In genomic region chr12:112979281-112979680, GRCh38 we compare ENCODE assay signal across 8 cellular contexts. TPM values are rescaled to one million over a fixed set of nuclear protein-coding genes. Genes with fewer than 3 reads are reported as not detected.
DNase-seq lines count a peak whose midpoint lies in the region; ATAC-seq and TF ChIP-seq lines count a peak whose summit lies in the region.

No MANE protein-coding gene starts in this region.

- H3K27ac ChIP-seq in left lung (peak overlapping the region; percentile 88 to 90), tibial nerve (peak overlapping the region in 3 of 4 donors; percentile 71 to 84 (median 81))

- no peak for TF ChIP-seq EP300 in tibial nerve (IDR thresholded peaks at IDR 0.05)

- DNase-seq in CD14-positive monocyte (ENCODE audit: low spot score) (no peak), left lung (no peak), tibial nerve (ENCODE audit: low spot score in 2 of 2) (no peak), iPS-NIHi11 (ENCODE audit: low spot score) (no peak), foreskin melanocyte (no peak), progenitor cell of endocrine pancreas (ENCODE audit: low spot score, unreplicated experiment) (no peak)
- peak; percentile 23 for DNase-seq in activated T-cell treated with anti-CD3 and anti-CD28 coated beads, Interleukin-2, amount 50 U/mL, for 4 hours

- no peak for TF ChIP-seq CTCF in CD14-positive monocyte (IDR thresholded peaks at IDR 0.05)
- TF ChIP-seq CTCF in left lung (IDR thresholded peaks at IDR 0.05): no peak
- TF ChIP-seq CTCF in tibial nerve (IDR thresholded peaks at IDR 0.05): no peak
- TF ChIP-seq CTCF in progenitor cell of endocrine pancreas (IDR thresholded peaks at IDR 0.05; ENCODE audit: unreplicated experiment): no peak

- H3K4me1 Mint-ChIP-seq in CD14-positive monocyte (peaks cover 42% of the 10 kb centered on the region), progenitor cell of endocrine pancreas (ENCODE audit: low read depth) (no peaks in the 10 kb centered on the region)
- H3K4me1 Mint-ChIP-seq in activated T-cell treated with anti-CD3 and anti-CD28 coated beads, Interleukin-2, amount 50 U/mL, for 4 hours (ENCODE audit: low read depth): peaks cover 55% of the 10 kb centered on the region

- H3K27me3 ChIP-seq in left lung (no peaks in the 10 kb centered on the region), tibial nerve (no peaks in the 10 kb centered on the region)

- H3K27me3 Mint-ChIP-seq in CD14-positive monocyte (ENCODE audit: low read depth in 3 of 3) (no peaks in the 10 kb centered on the region), progenitor cell of endocrine pancreas (peaks cover 14% of the 10 kb centered on the region)
- no peaks in the 10 kb centered on the region for H3K27me3 Mint-ChIP-seq in activated T-cell treated with anti-CD3 and anti-CD28 coated beads, Interleukin-2, amount 50 U/mL, for 4 hours (ENCODE audit: low read depth)

- WGBS in tibial nerve, 2 donors: 57 to 60% methylated on average over 4 of the region's 4 CpGs

- peak overlapping the region; percentile 45 to 65 for H3K4me3 ChIP-seq in left lung
- H3K4me3 ChIP-seq in tibial nerve: peak overlapping the region in 3 of 4 donors; percentile 29 to 55 (median 53)

- H3K36me3 Mint-ChIP-seq in CD14-positive monocyte (peaks cover 17 to 18% of the 10 kb centered on the region in 2 donors), progenitor cell of endocrine pancreas (ENCODE audit: insufficient read depth) (no peaks in the 10 kb centered on the region)
- peaks cover 19% of the 10 kb centered on the region for H3K36me3 Mint-ChIP-seq in activated T-cell treated with anti-CD3 and anti-CD28 coated beads, Interleukin-2, amount 50 U/mL, for 4 hours (ENCODE audit: insufficient read depth)

- H3K36me3 ChIP-seq in left lung (no peaks in the 10 kb centered on the region), tibial nerve (no peaks in the 10 kb centered on the region)

- intact Hi-C loops in CD14-positive monocyte (cut with micrococcal nuclease): loop anchor here in 1 of 2 donors (5.0 kb wide), 1 partner anchor 72 kb away; the partner anchor contains the start of gene OAS1
- intact Hi-C loops in left lung (cut with DNase I): no loop called here

- H3K4me3 Mint-ChIP-seq in CD14-positive monocyte (peak overlapping the region; percentile 96 to 98), progenitor cell of endocrine pancreas (ENCODE audit: low read depth) (no peak overlapping the region)
- H3K4me3 Mint-ChIP-seq in activated T-cell treated with anti-CD3 and anti-CD28 coated beads, Interleukin-2, amount 50 U/mL, for 4 hours: peak overlapping the region; percentile 98

- H3K9me3 ChIP-seq in left lung (peaks cover 0 to under 1% of the 10 kb centered on the region in 2 donors), tibial nerve (peaks cover 0 to 11% (median 0%) of the 10 kb centered on the region in 4 donors)

- TF ChIP-seq POLR2A in tibial nerve (IDR thresholded peaks at IDR 0.05): no peak

- H3K27ac Mint-ChIP-seq in CD14-positive monocyte (peak overlapping the region; percentile 98 to 99 (median 99)), progenitor cell of endocrine pancreas (no peak overlapping the region)

- ATAC-seq in HG02678 (IDR thresholded peaks at IDR 0.05; ENCODE audit: unreplicated experiment) (peak; percentile 36), left lung (peak; percentile 39)
- peak; percentile 24 to 33 for ATAC-seq in activated T-cell treated with anti-CD3 and anti-CD28 coated beads, Interleukin-2, amount 50 U/mL, for 4 hours

- H3K9me3 Mint-ChIP-seq in CD14-positive monocyte: peaks cover under 1 to 9% (median 6%) of the 10 kb centered on the region in 7 donors
- H3K9me3 Mint-ChIP-seq in activated T-cell treated with anti-CD3 and anti-CD28 coated beads, Interleukin-2, amount 50 U/mL, for 4 hours: peaks cover 9% of the 10 kb centered on the region
- peaks cover 17% of the 10 kb centered on the region for H3K9me3 Mint-ChIP-seq in progenitor cell of endocrine pancreas (ENCODE audit: low read depth)

- H3K4me1 ChIP-seq in left lung (peaks cover 0 to 45% of the 10 kb centered on the region in 2 donors), tibial nerve (peaks cover 0 to 24% (median 0%) of the 10 kb centered on the region in 4 donors)

RNA-seq across cellular contexts. Expression of gene OAS2, which starts 1.0 kb away (rescaled TPM):
- 10 to 100 TPM; 40.1 to 55.9 TPM for polyA plus RNA-seq in CD14-positive monocyte
- 10 to 100 TPM; 27.8 to 36.0 (median 34.9) TPM for total RNA-seq in activated T-cell treated with anti-CD3 and anti-CD28 coated beads, Interleukin-2, amount 50 U/mL, for 4 hours
- total RNA-seq in left lung (10 to 100 TPM; 24.0 to 35.3 TPM), tibial nerve (10 to 100 TPM in 1 of 4 donors, 1 to 10 TPM in 3; 3.1 to 28.4 (median 6.3) TPM), progenitor cell of endocrine pancreas (not detected in 2 replicates)

RNA-seq across cellular contexts. Expression of gene OAS3, which starts 41.0 kb away (rescaled TPM):
- 10 to 100 TPM; 22.0 to 41.9 TPM for polyA plus RNA-seq in CD14-positive monocyte
- total RNA-seq in activated T-cell treated with anti-CD3 and anti-CD28 coated beads, Interleukin-2, amount 50 U/mL, for 4 hours: 10 to 100 TPM in 1 of 3 donors, 1 to 10 TPM in 2; 5.5 to 13.6 (median 8.0) TPM
- total RNA-seq in left lung: 10 to 100 TPM; 35.8 to 47.5 TPM
- 10 to 100 TPM in 2 of 4 donors, 1 to 10 TPM in 2; 5.7 to 16.5 (median 11.3) TPM for total RNA-seq in tibial nerve
- total RNA-seq in progenitor cell of endocrine pancreas: 1.00 and 1.1 TPM in 2 replicates
